8 cellular contexts compared by ENCODE assay signal in genomic region chrX:49915352-49916222, GRCh38. TPM values are rescaled to one million over a fixed set of nuclear protein-coding genes. Genes with fewer than 3 reads are reported as not detected.
DNase-seq lines count a peak whose midpoint lies in the region; ATAC-seq and TF ChIP-seq lines count a peak whose summit lies in the region.

No MANE protein-coding gene starts in this region.

- H3K27me3 ChIP-seq in liver (ENCODE audit: control insufficient read depth in 4 of 4, insufficient read depth in 4 of 4, low read length in 3 of 4): peaks cover 0 to 2% (median 0%) of the 10 kb centered on the region in 4 donors

- H3K4me1 Mint-ChIP-seq in T-helper 2 cell treated with Interferon-gamma antibody and Interleukin-4, amounts not matched to agents 5 μg/mL and 100 μg/mL, for 36 hours (ENCODE audit: low read depth): peaks cover under 1% of the 10 kb centered on the region

- no peak overlapping the region for H3K9ac ChIP-seq in liver (ENCODE audit: low read depth in 1 of 2, low read length in 2 of 2)

- H3K27me3 Mint-ChIP-seq in T-helper 2 cell treated with Interferon-gamma antibody and Interleukin-4, amounts not matched to agents 5 μg/mL and 100 μg/mL, for 36 hours (ENCODE audit: low read depth): no peaks in the 10 kb centered on the region

- TF ChIP-seq RAD21 in liver (IDR thresholded peaks at IDR 0.05): peak; percentile 81 to 89

- H3K36me3 Mint-ChIP-seq in T-helper 2 cell treated with Interferon-gamma antibody and Interleukin-4, amounts not matched to agents 5 μg/mL and 100 μg/mL, for 36 hours (ENCODE audit: low read depth): no peaks in the 10 kb centered on the region

- TF ChIP-seq CTCF in cardiac fibroblast (IDR thresholded peaks at IDR 0.05; ENCODE audit: low read depth, low read length) (peak; percentile 73), liver (IDR thresholded peaks at IDR 0.05; ENCODE audit: low read depth, low read length, missing input control) (peak; percentile 83)

- no peak overlapping the region for H3K27ac Mint-ChIP-seq in T-helper 2 cell treated with Interferon-gamma antibody and Interleukin-4, amounts not matched to agents 5 μg/mL and 100 μg/mL, for 36 hours

- 22% methylated on average over 8 of the region's 8 CpGs for WGBS in liver

- no peak overlapping the region for H3K4me3 Mint-ChIP-seq in T-helper 2 cell treated with Interferon-gamma antibody and Interleukin-4, amounts not matched to agents 5 μg/mL and 100 μg/mL, for 36 hours

- DNase-seq in EL (peak; percentile 34), NCI-H128 (lab: John Stamatoyannopoulos, UW; ENCODE audit: unreplicated experiment) (peak; percentile 19), cardiac fibroblast (ENCODE audit: low read depth in 2 of 2) (peak; percentile 65 to 74), cerebellar nuclear complex (lab: John Stamatoyannopoulos, UW) (no peak)
- DNase-seq in T-helper 2 cell treated with Interferon-gamma antibody and Interleukin-4, amounts not matched to agents 5 μg/mL and 100 μg/mL, for 36 hours (ENCODE audit: low spot score): peak; percentile 23
- peak in 5 of 6 experiments; percentile 0 to 65 (median 15) for DNase-seq in stimulated activated naive CD4-positive, alpha-beta T cell (lab: John Stamatoyannopoulos, UW)

- no peaks in the 10 kb centered on the region for H3K9me3 Mint-ChIP-seq in T-helper 2 cell treated with Interferon-gamma antibody and Interleukin-4, amounts not matched to agents 5 μg/mL and 100 μg/mL, for 36 hours

- H3K4me3 ChIP-seq in cardiac fibroblast (replicated peaks in 1 of 2; ENCODE audit: low read depth in 2 of 2, low read length in 2 of 2): no peak overlapping the region
- no peak overlapping the region for H3K4me3 ChIP-seq in liver (ENCODE audit: low read depth in 1 of 3, low read length in 3 of 3)

- ATAC-seq in GM21576 (IDR thresholded peaks at IDR 0.05; ENCODE audit: unreplicated experiment): peak; percentile 73

- H3K4me1 ChIP-seq in liver (ENCODE audit: control insufficient read depth in 4 of 4, insufficient read depth in 4 of 4, low read length in 3 of 4): peaks cover 0 to 11% (median 3%) of the 10 kb centered on the region in 4 donors

- H3K9me3 ChIP-seq in liver (ENCODE audit: control insufficient read depth in 4 of 4, low read length in 3 of 4): no peaks in the 10 kb centered on the region

- H3K27ac ChIP-seq in liver (ENCODE audit: low read depth in 1 of 2, low read length in 2 of 2): no peak overlapping the region

- no peaks in the 10 kb centered on the region for H3K36me3 ChIP-seq in liver (ENCODE audit: control insufficient read depth in 4 of 4, insufficient read depth in 3 of 4, low read depth in 1 of 4, low read length in 3 of 4)

TF ChIP-seq in liver, 16 proteins besides CTCF, POLR2A, EP300 and RAD21:
- TF ChIP-seq ZBTB33 (IDR thresholded peaks at IDR 0.05): no peak
- no peak for TF ChIP-seq GABPA (IDR thresholded peaks at IDR 0.05 in 1 of 2, conservative IDR thresholded peaks at IDR 0.05 in 1 of 2)
- no peak for TF ChIP-seq RXRA (IDR thresholded peaks at IDR 0.05)
- no peak for TF ChIP-seq FOXA2 (IDR thresholded peaks at IDR 0.05)
- no peak for TF ChIP-seq TAF1 (conservative IDR thresholded peaks at IDR 0.05)
- no peak for TF ChIP-seq HNF4A (conservative IDR thresholded peaks at IDR 0.05)
- TF ChIP-seq FOXA1 (IDR thresholded peaks at IDR 0.05): no peak
- no peak for TF ChIP-seq SP1 (IDR thresholded peaks at IDR 0.05)

RNA-seq across cellular contexts. Expression of gene CLCN5, which starts 6.8 kb away (rescaled TPM):
- 10 to 100 TPM; 22.3 to 56.1 TPM for total RNA-seq in liver
- polyA plus RNA-seq in liver: 1 to 10 TPM; 5.6 to 6.9 TPM

RNA-seq across cellular contexts. Expression of gene USP27X, which starts 36.3 kb away (rescaled TPM):
- 1 to 10 TPM; 1.4 to 4.7 TPM for total RNA-seq in liver
- under 1 TPM; 0.26 to 0.93 TPM for polyA plus RNA-seq in liver

Comparison
In these comparisons a context has a peak if more than half of its experiments do, and no peak if none do; other contexts are left out.
1. DNase-seq: peak in EL (single experiment), NCI-H128 (single experiment), T-helper 2 cell treated with Interferon-gamma antibody and Interleukin-4, amounts not matched to agents 5 μg/mL and 100 μg/mL, for 36 hours (single experiment), cardiac fibroblast (2 of 2) and stimulated activated naive CD4-positive, alpha-beta T cell (5 of 6); none in cerebellar nuclear complex (0 of 2).